In genomic region chr15:59406446-59406845, GRCh38 we compare ENCODE assay signal across 20 cellular contexts. TPM values are rescaled to one million over a fixed set of nuclear protein-coding genes. Genes with fewer than 3 reads are reported as not detected.
DNase-seq lines count a peak whose midpoint lies in the region; ATAC-seq and TF ChIP-seq lines count a peak whose summit lies in the region.
"Had no signal": no experiment of that assay in that cellular context is flagged by ENCODE, and none has a peak within 500 bp of the region (broad histone marks: within the 10 kb centered on the region; RNA-seq: fewer than 3 reads in every experiment).

No MANE protein-coding gene starts in this region.

- H3K36me3 ChIP-seq in upper lobe of right lung (no peaks in the 10 kb centered on the region), SK-N-SH (replicated peaks in 1 of 2; ENCODE audit: control insufficient read depth in 1 of 2, insufficient read depth in 2 of 2, low read length in 1 of 2) (no peaks in the 10 kb centered on the region)
- H3K36me3 ChIP-seq: brain microvascular endothelial cell, gastrocnemius medialis, tibial nerve had no signal

- H3K27ac ChIP-seq in HL-60 (replicated peaks), result no peak overlapping the region
- H3K27ac ChIP-seq in upper lobe of right lung, result no peak overlapping the region
- H3K27ac ChIP-seq in SK-N-SH (ENCODE audit: low read depth in 2 of 2, low read length in 1 of 2), result no peak overlapping the region
- H3K27ac ChIP-seq: brain microvascular endothelial cell, gastrocnemius medialis, tibial nerve had no signal

- no peak overlapping the region; the same call in 1 of the 2 replicates for H3K4me3 ChIP-seq in HL-60 (replicated peaks; ENCODE audit: insufficient read depth, low read length)
- H3K4me3 ChIP-seq in upper lobe of right lung, result no peak overlapping the region
- H3K4me3 ChIP-seq in SK-N-SH (ENCODE audit: low read depth in 2 of 2, low read length in 1 of 2), result no peak overlapping the region
- H3K4me3 ChIP-seq: gastrocnemius medialis, lung, tibial nerve had no signal

- H3K4me2 ChIP-seq in SK-N-SH, result no peak overlapping the region

- TF ChIP-seq EP300 in SK-N-SH (IDR thresholded peaks at IDR 0.05; ENCODE audit: borderline replicate concordance in 1 of 2, low read depth in 1 of 2, low read length in 1 of 2), result no peak

- POLR2A ChIA-PET in SK-N-SH (lab: Yijun Ruan, JAX), result no interaction called here

- DNase-seq in HL-60 (ENCODE audit: low read depth in 1 of 2, low spot score in 1 of 2) (peak; percentile 13 to 50), SIG-M5 (lab: John Stamatoyannopoulos, UW) (peak; percentile 27), upper lobe of right lung (no peak), SK-N-SH (no peak), RKO (ENCODE audit: low spot score) (no peak)
- DNase-seq in activated naive CD4-positive, alpha-beta T cell (lab: John Stamatoyannopoulos, UW), result no peak
- DNase-seq: activated CD4-positive, alpha-beta memory T cell treated with anti-CD3 and anti-CD28 coated beads, Interleukin-2, amount 10 ng/mL, durations not matched to agents 7 days and 5 days; activated naive CD8-positive, alpha-beta T cell treated with anti-CD3 and anti-CD28 coated beads, Interleukin-2, amount 10 ng/mL, durations not matched to agents 7 days and 5 days; activated T-cell treated with anti-CD3 and anti-CD28 coated beads, Interleukin-2, amount 50 U/mL, for 72 hours; brain microvascular endothelial cell; CD4-positive, CD25-positive, alpha-beta regulatory T cell; gastrocnemius medialis; naive thymus-derived CD8-positive, alpha-beta T cell; NCI-H1417 treated with DMSO at 0.1 percent for 48 hours; NCI-H446; small intestine had no signal

- no peaks in the 10 kb centered on the region for H4K20me1 ChIP-seq in SK-N-SH (ENCODE audit: insufficient read depth)

- no peaks in the 10 kb centered on the region for H3K9me3 ChIP-seq in upper lobe of right lung
- H3K9me3 ChIP-seq in SK-N-SH, result no peaks in the 10 kb centered on the region
- H3K9me3 ChIP-seq: gastrocnemius medialis, tibial nerve had no signal

- H3K79me2 ChIP-seq in SK-N-SH (ENCODE audit: insufficient read depth), result no peaks in the 10 kb centered on the region

- no peaks in the 10 kb centered on the region for H3F3A ChIP-seq in SK-N-SH (replicated peaks; ENCODE audit: insufficient read depth)

- H3K9ac ChIP-seq in SK-N-SH, result no peak overlapping the region

- no peak for TF ChIP-seq RAD21 in SK-N-SH (IDR thresholded peaks at IDR 0.05; ENCODE audit: low read length)

- 63% methylated on average over 3 of the region's 3 CpGs for WGBS in SK-N-SH (ENCODE audit: low lambda C conversion rate)

- peak; percentile 43 for ATAC-seq in GM18519 (IDR thresholded peaks at IDR 0.05; ENCODE audit: low FRiP score, unreplicated experiment)
- peak; percentile 55 for ATAC-seq in upper lobe of right lung
- ATAC-seq: activated T-cell treated with anti-CD3 and anti-CD28 coated beads, Interleukin-2, amount 50 U/mL, for 72 hours; gastrocnemius medialis; naive thymus-derived CD8-positive, alpha-beta T cell; stimulated activated effector memory CD8-positive, alpha-beta T cell treated with anti-CD3 and anti-CD28 coated beads, Interleukin-12 subunit alpha, Interleukin-12 subunit beta, amount 100 ng/mL, for 72 hours had no signal

- intact Hi-C loops in upper lobe of right lung (cut with DNase I), result no loop called here

- H3K27me3 ChIP-seq in HL-60 (ENCODE audit: insufficient read depth, poor library complexity, severe bottlenecking), result no peaks in the 10 kb centered on the region
- H3K27me3 ChIP-seq in upper lobe of right lung, result no peaks in the 10 kb centered on the region
- no peaks in the 10 kb centered on the region for H3K27me3 ChIP-seq in SK-N-SH (ENCODE audit: insufficient read depth)
- H3K27me3 ChIP-seq: brain microvascular endothelial cell, gastrocnemius medialis, tibial nerve had no signal

- H3K9me2 ChIP-seq in SK-N-SH, result no peaks in the 10 kb centered on the region

- H3K4me1 ChIP-seq in upper lobe of right lung, result peaks cover 17% of the 10 kb centered on the region
- H3K4me1 ChIP-seq in SK-N-SH (ENCODE audit: control insufficient read depth in 1 of 2, insufficient read depth in 2 of 2, low read depth in 1 of 2, low read length in 1 of 2), result no peaks in the 10 kb centered on the region
- H3K4me1 ChIP-seq: gastrocnemius medialis, tibial nerve had no signal

- CTCF ChIA-PET in SK-N-SH (lab: Yijun Ruan, JAX), result no interaction called here

- H2AFZ ChIP-seq in SK-N-SH (ENCODE audit: low read depth), result no peak overlapping the region

- no peak for TF ChIP-seq CTCF in HL-60 (IDR thresholded peaks at IDR 0.05; ENCODE audit: insufficient read depth, low read length)
- TF ChIP-seq CTCF in upper lobe of right lung (IDR thresholded peaks at IDR 0.05), result no peak
- TF ChIP-seq CTCF in SK-N-SH (IDR thresholded peaks at IDR 0.05), result no peak

TF ChIP-seq in SK-N-SH, 30 proteins besides CTCF, POLR2A, EP300 and RAD21:
- TF ChIP-seq USF2 (IDR thresholded peaks at IDR 0.05; ENCODE audit: borderline replicate concordance, low read depth, low read length) (no peak), RCOR1 (IDR thresholded peaks at IDR 0.05; ENCODE audit: low read length) (no peak), ELF1 (IDR thresholded peaks at IDR 0.05) (no peak), MEF2A (IDR thresholded peaks at IDR 0.05; ENCODE audit: borderline replicate concordance, low read depth) (no peak), NRF1 (IDR thresholded peaks at IDR 0.05; ENCODE audit: low read depth, low read length) (no peak), CHD2 (IDR thresholded peaks at IDR 0.05; ENCODE audit: low read length, partially characterized antibody) (no peak), NFIC (IDR thresholded peaks at IDR 0.05; ENCODE audit: borderline replicate concordance) (no peak), RFX5 (IDR thresholded peaks at IDR 0.05; ENCODE audit: low read length) (no peak), RXRA (IDR thresholded peaks at IDR 0.05; ENCODE audit: borderline replicate concordance, low read depth) (no peak)

RNA-seq across cellular contexts. Expression of gene FAM81A, which starts 31.5 kb away (rescaled TPM):
- 1.3 TPM for total RNA-seq in upper lobe of right lung
- polyA plus RNA-seq in SK-N-SH (2012; rRNA removed), result 0.86 and 1.1 TPM in 2 replicates
- polyA plus RNA-seq in SK-N-SH (2012; cell fraction: cytosol; rRNA removed), result 0.51 and 0.86 TPM in 2 replicates
- polyA plus RNA-seq in SK-N-SH (2012; cell fraction: nucleus; rRNA removed), result 0.75 and 1.6 TPM in 2 replicates
- total RNA-seq: CD4-positive, CD25-positive, alpha-beta regulatory T cell had no signal
- polyA plus RNA-seq: CD4-positive, CD25-positive, alpha-beta regulatory T cell; naive thymus-derived CD8-positive, alpha-beta T cell had no signal

RNA-seq across cellular contexts. Expression of gene MYO1E, which starts 33.8 kb away (rescaled TPM):
- total RNA-seq in upper lobe of right lung, result 98.4 TPM
- 9.7 and 16.4 TPM in 2 replicates for polyA plus RNA-seq in SK-N-SH (2012; rRNA removed)
- 15.1 TPM in 2 replicates for polyA plus RNA-seq in SK-N-SH (2012; cell fraction: cytosol; rRNA removed)
- 14.7 and 15.3 TPM in 2 replicates for polyA plus RNA-seq in SK-N-SH (2012; cell fraction: nucleus; rRNA removed)

Comparison
In these comparisons a context has a peak if more than half of its experiments do, and no peak if none do; other contexts are left out.
1. DNase-seq: peak in HL-60 (2 of 2) and SIG-M5 (single experiment); none in upper lobe of right lung (single experiment), SK-N-SH (single experiment), RKO (single experiment) and activated naive CD4-positive, alpha-beta T cell (0 of 4).